Comparison of ENCODE assay signal across 1 cellular context in the genomic region with DNA sequence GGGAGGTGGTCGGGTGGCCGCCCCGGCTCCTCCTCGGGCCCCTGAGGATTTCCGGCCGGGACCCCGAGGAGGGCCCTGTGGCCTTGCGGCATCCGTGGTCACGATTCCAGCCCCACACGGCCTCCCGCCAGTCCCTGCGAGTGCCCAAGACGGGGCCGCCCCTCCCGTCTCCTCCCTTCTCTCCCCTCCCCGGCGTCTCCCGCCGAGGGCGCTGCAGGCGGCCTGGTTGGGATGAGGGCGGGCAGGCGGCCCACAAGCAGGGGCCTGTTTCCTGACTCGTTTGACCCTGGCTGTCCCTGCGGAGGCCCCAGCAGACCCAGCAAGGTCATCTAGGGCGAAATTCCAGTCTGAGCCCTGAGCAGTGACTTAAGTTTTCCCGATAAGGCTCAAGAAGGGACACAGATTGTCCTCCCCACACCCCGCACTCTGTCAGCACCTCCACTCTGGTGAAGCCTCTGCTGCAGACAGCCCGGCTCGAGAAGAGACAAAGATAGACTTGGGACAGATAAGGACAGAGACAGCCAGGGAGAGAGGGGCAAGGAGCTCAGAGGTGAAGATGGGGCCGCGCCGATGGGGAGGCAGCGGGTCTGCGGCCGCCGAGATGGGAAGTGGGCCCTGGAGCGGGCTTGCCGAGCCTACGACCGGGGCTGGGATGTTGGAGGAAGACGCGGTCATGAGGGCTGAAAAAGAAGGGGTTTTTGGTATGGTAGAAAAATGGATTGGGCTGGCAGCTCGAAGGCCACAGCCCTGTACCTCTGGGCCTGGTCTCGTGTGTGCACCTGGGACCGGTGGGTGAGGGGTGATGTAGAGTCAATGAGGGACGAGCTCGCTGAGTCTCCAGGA.
A peak's percentile ranks its signal among the peaks of the same experiment; 100 is the strongest.
TF ChIP-seq lines count a peak whose summit lies in the region.

No MANE protein-coding gene starts in this region.

TF ChIP-seq in HepG2, 621 proteins besides CTCF, POLR2A, EP300 and RAD21 (continued from another document):
- TF ChIP-seq, protein P1, sequence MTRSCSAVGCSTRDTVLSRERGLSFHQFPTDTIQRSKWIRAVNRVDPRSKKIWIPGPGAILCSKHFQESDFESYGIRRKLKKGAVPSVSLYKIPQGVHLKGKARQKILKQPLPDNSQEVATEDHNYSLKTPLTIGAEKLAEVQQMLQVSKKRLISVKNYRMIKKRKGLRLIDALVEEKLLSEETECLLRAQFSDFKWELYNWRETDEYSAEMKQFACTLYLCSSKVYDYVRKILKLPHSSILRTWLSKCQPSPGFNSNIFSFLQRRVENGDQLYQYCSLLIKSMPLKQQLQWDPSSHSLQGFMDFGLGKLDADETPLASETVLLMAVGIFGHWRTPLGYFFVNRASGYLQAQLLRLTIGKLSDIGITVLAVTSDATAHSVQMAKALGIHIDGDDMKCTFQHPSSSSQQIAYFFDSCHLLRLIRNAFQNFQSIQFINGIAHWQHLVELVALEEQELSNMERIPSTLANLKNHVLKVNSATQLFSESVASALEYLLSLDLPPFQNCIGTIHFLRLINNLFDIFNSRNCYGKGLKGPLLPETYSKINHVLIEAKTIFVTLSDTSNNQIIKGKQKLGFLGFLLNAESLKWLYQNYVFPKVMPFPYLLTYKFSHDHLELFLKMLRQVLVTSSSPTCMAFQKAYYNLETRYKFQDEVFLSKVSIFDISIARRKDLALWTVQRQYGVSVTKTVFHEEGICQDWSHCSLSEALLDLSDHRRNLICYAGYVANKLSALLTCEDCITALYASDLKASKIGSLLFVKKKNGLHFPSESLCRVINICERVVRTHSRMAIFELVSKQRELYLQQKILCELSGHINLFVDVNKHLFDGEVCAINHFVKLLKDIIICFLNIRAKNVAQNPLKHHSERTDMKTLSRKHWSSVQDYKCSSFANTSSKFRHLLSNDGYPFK (CRISPR knock-in tag; IDR thresholded peaks at IDR 0.05; ENCODE audit: borderline replicate concordance): peak; percentile 30; the same call in 1 of the 2 replicates
- TF ChIP-seq ZNF75D (CRISPR knock-in tag; IDR thresholded peaks at IDR 0.05; ENCODE audit: borderline replicate concordance) (no peak; the same call in 1 of the 2 replicates), ELF3 (CRISPR knock-in tag; IDR thresholded peaks at IDR 0.05) (peak; percentile 37; the same call in 1 of the 2 replicates), RARA (CRISPR knock-in tag; IDR thresholded peaks at IDR 0.05) (peak; percentile 62), ZNF17 (CRISPR knock-in tag; IDR thresholded peaks at IDR 0.05) (no peak), ZNF331 (CRISPR knock-in tag; IDR thresholded peaks at IDR 0.05) (0 out of 2 replicates have a peak, but pooled peaks have one; percentile 11), GATAD2A (CRISPR knock-in tag; IDR thresholded peaks at IDR 0.05) (peak; percentile 55; the same call in 1 of the 2 replicates), ETV5 (CRISPR knock-in tag; IDR thresholded peaks at IDR 0.05; ENCODE audit: borderline replicate concordance) (0 out of 2 replicates have a peak, but pooled peaks have one; percentile 24), PITX1 (CRISPR knock-in tag; IDR thresholded peaks at IDR 0.05) (peak; percentile 17; the same call in 1 of the 2 replicates), NR2F6 (IDR thresholded peaks at IDR 0.05) (peak; percentile 52), NR2F6 (CRISPR knock-in tag; IDR thresholded peaks at IDR 0.05) (peak; percentile 70), NRL (CRISPR knock-in tag; IDR thresholded peaks at IDR 0.05; ENCODE audit: borderline replicate concordance) (peak; percentile 84), ZNF563 (CRISPR knock-in tag; IDR thresholded peaks at IDR 0.05) (peak; percentile 45), ZBTB7B (CRISPR knock-in tag; IDR thresholded peaks at IDR 0.05) (no peak), ZNF773 (CRISPR knock-in tag; IDR thresholded peaks at IDR 0.05; ENCODE audit: borderline replicate concordance) (0 out of 2 replicates have a peak, but pooled peaks have one; percentile 26), PHF8 (CRISPR knock-in tag; IDR thresholded peaks at IDR 0.05) (peak; percentile 94), IRX3 (CRISPR knock-in tag; IDR thresholded peaks at IDR 0.05; ENCODE audit: borderline replicate concordance, low read depth) (0 out of 2 replicates have a peak, but pooled peaks have one; percentile 43), ZNF234 (CRISPR knock-in tag; conservative IDR thresholded peaks at IDR 0.05) (no peak), LCORL (IDR thresholded peaks at IDR 0.05) (no peak), LCORL (CRISPR knock-in tag; IDR thresholded peaks at IDR 0.05) (peak; percentile 48; the same call in 1 of the 2 replicates), NR1H2 (CRISPR knock-in tag; IDR thresholded peaks at IDR 0.05; ENCODE audit: borderline replicate concordance, low read depth) (peak; percentile 37; the same call in 1 of the 2 replicates), RXRB (CRISPR knock-in tag; IDR thresholded peaks at IDR 0.05; ENCODE audit: borderline replicate concordance) (peak; percentile 85), YEATS2 (CRISPR knock-in tag; IDR thresholded peaks at IDR 0.05; ENCODE audit: borderline replicate concordance) (peak; percentile 64; the same call in 1 of the 2 replicates), SIN3A (IDR thresholded peaks at IDR 0.05; ENCODE audit: borderline replicate concordance, low read depth, low read length) (0 out of 2 replicates have a peak, but pooled peaks have one; percentile 21), ZNF83 (CRISPR knock-in tag; IDR thresholded peaks at IDR 0.05; ENCODE audit: borderline replicate concordance) (no peak), ZNF589 (CRISPR knock-in tag; conservative IDR thresholded peaks at IDR 0.05) (peak; percentile 15; the same call in 1 of the 2 replicates), POLR2G (IDR thresholded peaks at IDR 0.05; ENCODE audit: low read depth, low read length) (peak; percentile 66), FIP1L1 (IDR thresholded peaks at IDR 0.05; ENCODE audit: borderline replicate concordance, insufficient read depth, low read depth, low read length) (no peak), WIZ (CRISPR knock-in tag; IDR thresholded peaks at IDR 0.05) (peak; percentile 76; the same call in 1 of the 2 replicates)
- TF ChIP-seq, protein P2, sequence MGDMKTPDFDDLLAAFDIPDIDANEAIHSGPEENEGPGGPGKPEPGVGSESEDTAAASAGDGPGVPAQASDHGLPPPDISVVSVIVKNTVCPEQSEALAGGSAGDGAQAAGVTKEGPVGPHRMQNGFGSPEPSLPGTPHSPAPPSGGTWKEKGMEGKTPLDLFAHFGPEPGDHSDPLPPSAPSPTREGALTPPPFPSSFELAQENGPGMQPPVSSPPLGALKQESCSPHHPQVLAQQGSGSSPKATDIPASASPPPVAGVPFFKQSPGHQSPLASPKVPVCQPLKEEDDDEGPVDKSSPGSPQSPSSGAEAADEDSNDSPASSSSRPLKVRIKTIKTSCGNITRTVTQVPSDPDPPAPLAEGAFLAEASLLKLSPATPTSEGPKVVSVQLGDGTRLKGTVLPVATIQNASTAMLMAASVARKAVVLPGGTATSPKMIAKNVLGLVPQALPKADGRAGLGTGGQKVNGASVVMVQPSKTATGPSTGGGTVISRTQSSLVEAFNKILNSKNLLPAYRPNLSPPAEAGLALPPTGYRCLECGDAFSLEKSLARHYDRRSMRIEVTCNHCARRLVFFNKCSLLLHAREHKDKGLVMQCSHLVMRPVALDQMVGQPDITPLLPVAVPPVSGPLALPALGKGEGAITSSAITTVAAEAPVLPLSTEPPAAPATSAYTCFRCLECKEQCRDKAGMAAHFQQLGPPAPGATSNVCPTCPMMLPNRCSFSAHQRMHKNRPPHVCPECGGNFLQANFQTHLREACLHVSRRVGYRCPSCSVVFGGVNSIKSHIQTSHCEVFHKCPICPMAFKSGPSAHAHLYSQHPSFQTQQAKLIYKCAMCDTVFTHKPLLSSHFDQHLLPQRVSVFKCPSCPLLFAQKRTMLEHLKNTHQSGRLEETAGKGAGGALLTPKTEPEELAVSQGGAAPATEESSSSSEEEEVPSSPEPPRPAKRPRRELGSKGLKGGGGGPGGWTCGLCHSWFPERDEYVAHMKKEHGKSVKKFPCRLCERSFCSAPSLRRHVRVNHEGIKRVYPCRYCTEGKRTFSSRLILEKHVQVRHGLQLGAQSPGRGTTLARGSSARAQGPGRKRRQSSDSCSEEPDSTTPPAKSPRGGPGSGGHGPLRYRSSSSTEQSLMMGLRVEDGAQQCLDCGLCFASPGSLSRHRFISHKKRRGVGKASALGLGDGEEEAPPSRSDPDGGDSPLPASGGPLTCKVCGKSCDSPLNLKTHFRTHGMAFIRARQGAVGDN (CRISPR knock-in tag; IDR thresholded peaks at IDR 0.05): peak; percentile 90
- TF ChIP-seq, protein P3, sequence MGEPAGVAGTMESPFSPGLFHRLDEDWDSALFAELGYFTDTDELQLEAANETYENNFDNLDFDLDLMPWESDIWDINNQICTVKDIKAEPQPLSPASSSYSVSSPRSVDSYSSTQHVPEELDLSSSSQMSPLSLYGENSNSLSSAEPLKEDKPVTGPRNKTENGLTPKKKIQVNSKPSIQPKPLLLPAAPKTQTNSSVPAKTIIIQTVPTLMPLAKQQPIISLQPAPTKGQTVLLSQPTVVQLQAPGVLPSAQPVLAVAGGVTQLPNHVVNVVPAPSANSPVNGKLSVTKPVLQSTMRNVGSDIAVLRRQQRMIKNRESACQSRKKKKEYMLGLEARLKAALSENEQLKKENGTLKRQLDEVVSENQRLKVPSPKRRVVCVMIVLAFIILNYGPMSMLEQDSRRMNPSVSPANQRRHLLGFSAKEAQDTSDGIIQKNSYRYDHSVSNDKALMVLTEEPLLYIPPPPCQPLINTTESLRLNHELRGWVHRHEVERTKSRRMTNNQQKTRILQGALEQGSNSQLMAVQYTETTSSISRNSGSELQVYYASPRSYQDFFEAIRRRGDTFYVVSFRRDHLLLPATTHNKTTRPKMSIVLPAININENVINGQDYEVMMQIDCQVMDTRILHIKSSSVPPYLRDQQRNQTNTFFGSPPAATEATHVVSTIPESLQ (CRISPR knock-in tag; conservative IDR thresholded peaks at IDR 0.05): 0 out of 2 replicates have a peak, but pooled peaks have one; percentile 30
- TF ChIP-seq, protein P4, sequence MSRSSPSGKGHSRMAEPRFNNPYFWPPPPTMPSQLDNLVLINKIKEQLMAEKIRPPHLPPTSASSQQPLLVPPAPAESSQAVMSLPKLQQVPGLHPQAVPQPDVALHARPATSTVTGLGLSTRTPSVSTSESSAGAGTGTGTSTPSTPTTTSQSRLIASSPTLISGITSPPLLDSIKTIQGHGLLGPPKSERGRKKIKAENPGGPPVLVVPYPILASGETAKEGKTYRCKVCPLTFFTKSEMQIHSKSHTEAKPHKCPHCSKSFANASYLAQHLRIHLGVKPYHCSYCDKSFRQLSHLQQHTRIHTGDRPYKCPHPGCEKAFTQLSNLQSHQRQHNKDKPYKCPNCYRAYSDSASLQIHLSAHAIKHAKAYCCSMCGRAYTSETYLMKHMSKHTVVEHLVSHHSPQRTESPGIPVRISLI (CRISPR knock-in tag; IDR thresholded peaks at IDR 0.05; ENCODE audit: borderline replicate concordance): 0 out of 2 replicates have a peak, but pooled peaks have one; percentile 0
- TF ChIP-seq, protein P5, sequence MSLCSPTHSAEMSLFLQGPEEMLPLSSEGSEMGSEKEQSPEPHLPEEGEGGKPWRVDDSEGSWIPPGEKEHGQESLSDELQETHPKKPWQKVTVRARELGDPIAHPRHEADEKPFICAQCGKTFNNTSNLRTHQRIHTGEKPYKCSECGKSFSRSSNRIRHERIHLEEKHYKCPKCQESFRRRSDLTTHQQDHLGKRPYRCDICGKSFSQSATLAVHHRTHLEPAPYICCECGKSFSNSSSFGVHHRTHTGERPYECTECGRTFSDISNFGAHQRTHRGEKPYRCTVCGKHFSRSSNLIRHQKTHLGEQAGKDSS (CRISPR knock-in tag; IDR thresholded peaks at IDR 0.05; ENCODE audit: borderline replicate concordance, low read depth): peak; percentile 21; the same call in 1 of the 2 replicates
- TF ChIP-seq, protein P6, sequence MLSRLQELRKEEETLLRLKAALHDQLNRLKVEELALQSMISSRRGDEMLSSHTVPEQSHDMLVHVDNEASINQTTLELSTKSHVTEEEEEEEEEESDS (CRISPR knock-in tag; IDR thresholded peaks at IDR 0.05; ENCODE audit: borderline replicate concordance): peak; percentile 45; the same call in 1 of the 2 replicates
- TF ChIP-seq, protein P7, sequence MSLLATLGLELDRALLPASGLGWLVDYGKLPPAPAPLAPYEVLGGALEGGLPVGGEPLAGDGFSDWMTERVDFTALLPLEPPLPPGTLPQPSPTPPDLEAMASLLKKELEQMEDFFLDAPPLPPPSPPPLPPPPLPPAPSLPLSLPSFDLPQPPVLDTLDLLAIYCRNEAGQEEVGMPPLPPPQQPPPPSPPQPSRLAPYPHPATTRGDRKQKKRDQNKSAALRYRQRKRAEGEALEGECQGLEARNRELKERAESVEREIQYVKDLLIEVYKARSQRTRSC (CRISPR knock-in tag; IDR thresholded peaks at IDR 0.05; ENCODE audit: low read depth): peak; percentile 47; the same call in 1 of the 2 replicates
